Comparison of ENCODE assay signal across 8 cellular contexts in the genomic region with DNA sequence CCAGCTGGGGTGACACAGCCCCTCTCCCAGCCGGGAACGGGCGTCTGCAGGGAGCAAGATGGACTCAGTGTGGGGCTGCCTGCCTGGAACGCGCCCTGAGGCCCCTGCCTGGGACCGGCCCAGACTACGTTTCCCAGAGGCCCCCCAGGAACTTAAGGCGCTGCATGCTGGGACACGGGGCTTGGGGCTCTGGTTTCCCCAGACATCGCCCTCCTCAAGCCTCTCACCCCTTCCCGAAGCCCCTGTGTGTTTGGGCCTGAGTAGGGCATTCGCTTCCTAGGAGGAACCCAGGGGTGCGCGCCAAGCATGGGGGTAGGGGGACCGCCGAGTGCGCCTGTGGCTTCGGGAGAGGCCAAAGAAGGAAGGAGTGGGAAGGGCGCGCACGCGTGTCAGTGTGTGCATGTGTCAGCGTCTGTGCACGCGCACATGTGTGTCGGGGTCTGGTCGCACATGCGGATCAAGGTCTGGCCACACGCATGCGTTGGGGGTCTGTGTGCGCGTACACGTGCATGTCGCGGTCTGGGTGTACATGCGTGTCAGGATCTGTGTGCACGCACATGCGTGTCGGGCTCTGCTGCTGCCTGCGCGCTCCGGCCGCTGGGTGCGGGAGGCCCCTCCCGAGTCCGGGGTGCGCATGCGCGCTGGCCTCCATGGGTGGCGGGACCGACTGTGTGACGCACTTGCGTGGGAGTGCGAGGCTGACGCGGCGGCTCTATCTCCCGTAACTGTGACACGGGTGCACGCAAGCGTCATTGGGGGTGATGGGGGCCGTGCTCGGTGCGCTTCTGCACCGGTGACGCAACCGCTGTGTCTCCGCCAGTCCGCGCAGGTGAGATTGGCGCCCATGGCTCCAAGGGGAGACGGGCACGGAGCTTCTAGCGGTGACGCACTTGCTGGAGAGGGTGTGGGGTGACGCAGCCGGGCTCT. TPM values are rescaled to one million over a fixed set of nuclear protein-coding genes. Genes with fewer than 3 reads are reported as not detected.
DNase-seq lines count a peak whose midpoint lies in the region; ATAC-seq, FAIRE-seq and TF ChIP-seq lines count a peak whose summit lies in the region.

No MANE protein-coding gene starts in this region.

- ATAC-seq in HG02938 (IDR thresholded peaks at IDR 0.05; ENCODE audit: unreplicated experiment) (peak; percentile 81), foreskin keratinocyte (peak; percentile 75), pancreas (peak; percentile 88 to 92 (median 89))

- H3K4me3 ChIP-seq in pancreas (peak overlapping the region; percentile 27 to 46 (median 36)), thymus (ENCODE audit: low read length) (peak overlapping the region; percentile 51)

- H3K36me3 ChIP-seq in pancreas (no peaks in the 10 kb centered on the region), thymus (ENCODE audit: control insufficient read depth, insufficient read depth) (peaks cover 5% of the 10 kb centered on the region)

- intact Hi-C loops in pancreas (cut with DNase I) = no loop called here

- peak; percentile 63 for TF ChIP-seq POLR2A in GM15510 (IDR thresholded peaks at IDR 0.05; ENCODE audit: borderline replicate concordance, extremely low read depth, insufficient read length)

- H3K9me3 ChIP-seq in pancreas (no peaks in the 10 kb centered on the region), thymus (ENCODE audit: control insufficient read depth) (peaks cover 5% of the 10 kb centered on the region)

- TF ChIP-seq CTCF in foreskin keratinocyte (conservative IDR thresholded peaks at IDR 0.05) (no peak), pancreas (IDR thresholded peaks at IDR 0.05) (no peak)

- no peaks in the 10 kb centered on the region for H3K27me3 ChIP-seq in foreskin keratinocyte
- no peaks in the 10 kb centered on the region for H3K27me3 ChIP-seq in pancreas
- H3K27me3 ChIP-seq in thymus (ENCODE audit: control insufficient read depth, insufficient read depth) = no peaks in the 10 kb centered on the region

- FAIRE-seq in pancreas (lab: Jason Lieb, UNC) = no peak

- 59 to 62% methylated on average over 77 of the region's 77 CpGs for WGBS in pancreas, 2 donors
- 55% methylated on average over 77 of the region's 77 CpGs for WGBS in thymus

- H3K27ac ChIP-seq in foreskin keratinocyte (peak overlapping the region; percentile 84), pancreas (peak overlapping the region; percentile 52 to 77 (median 72)), thymus (ENCODE audit: low read depth) (peak overlapping the region; percentile 90)

- DNase-seq in OCI-M1 (lab: John Stamatoyannopoulos, UW) (peak; percentile 90), activated gamma-delta T cell (lab: John Stamatoyannopoulos, UW) (peak; percentile 92), foreskin keratinocyte (peak; percentile 44 to 60), pancreas (peak; percentile 76 to 93 (median 86)), NCI-H2171 treated with DMSO at 0.1 percent for 48 hours (lab: John Stamatoyannopoulos, UW) (no peak)

- H3K4me1 ChIP-seq in foreskin keratinocyte (no peaks in the 10 kb centered on the region), pancreas (peaks cover 0 to 2% (median 0%) of the 10 kb centered on the region in 3 donors), thymus (ENCODE audit: control insufficient read depth, insufficient read depth, low read length) (no peaks in the 10 kb centered on the region)

RNA-seq across cellular contexts. Expression of a gene that starts 16.2 kb away (rescaled TPM):
- total RNA-seq in foreskin keratinocyte (6.1 and 8.6 TPM in 2 replicates), pancreas (10 to 100 TPM in 5 of 6 donors, 1 to 10 TPM in 1; 9.4 to 13.2 (median 11.3) TPM)
- polyA plus RNA-seq in foreskin keratinocyte (2.3 and 2.6 TPM in 2 replicates), pancreas (10 to 100 TPM; 14.3 to 14.5 TPM), thymus (26.9 TPM)
